32 cellular contexts compared by ENCODE assay signal in genomic region chr9:76192013-76192412, GRCh38.
"Had no signal": no experiment of that assay in that cellular context is flagged by ENCODE, and none has a peak within 500 bp of the region (broad histone marks: within the 10 kb centered on the region; RNA-seq: fewer than 3 reads in every experiment).

No MANE protein-coding gene starts in this region.

- FAIRE-seq: bronchial epithelial cell, TTC549 had no signal

- DNase-seq: activated B cell treated with CpG ODN at 0.5 μM for 24 hours; activated CD4-positive, alpha-beta memory T cell treated with anti-CD3 and anti-CD28 coated beads for 36 hours; activated CD4-positive, alpha-beta T cell treated with anti-CD3 and anti-CD28 coated beads for 4 hours; activated CD4-positive, alpha-beta T cell treated with anti-CD3 and anti-CD28 coated beads, Interleukin-2, amount 10 ng/mL, durations not matched to agents 24 days and 14 days; activated CD4-positive, alpha-beta T cell treated with anti-CD3 and anti-CD28 coated beads, Interleukin-2, amount 50 U/mL, for 1 hour; activated CD4-positive, alpha-beta T cell treated with anti-CD3 and anti-CD28 coated beads, Interleukin-2, amount 50 U/mL, for 4 hours; activated CD4-positive, CD25-positive, alpha-beta regulatory T cell treated with anti-CD3 and anti-CD28 coated beads, Interleukin-2, amount 50 U/mL, for 72 hours; activated CD8-positive, alpha-beta memory T cell treated with anti-CD3 and anti-CD28 coated beads, Interleukin-2, amount 50 U/mL, for 4 hours; activated CD8-positive, alpha-beta T cell treated with anti-CD3 and anti-CD28 coated beads for 36 hours; activated effector memory CD4-positive, alpha-beta T cell treated with Interleukin-2 at 50 U/mL for 16 hours; activated gamma-delta T cell; activated naive CD4-positive, alpha-beta T cell treated with anti-CD3 and anti-CD28 coated beads, Interleukin-2, amount 10 ng/mL, durations not matched to agents 7 days and 5 days; activated naive CD4-positive, alpha-beta T cell treated with Interleukin-2 at 50 U/mL for 16 hours; activated naive CD8-positive, alpha-beta T cell treated with anti-CD3 and anti-CD28 coated beads, Interleukin-2, amount 10 ng/mL, durations not matched to agents 7 days and 5 days; activated naive CD8-positive, alpha-beta T cell treated with anti-CD3 and anti-CD28 coated beads, Interleukin-2, amount 50 U/mL, for 24 hours; activated T-cell treated with anti-CD3 and anti-CD28 coated beads for 4 hours; activated T-cell treated with anti-CD3 and anti-CD28 coated beads, Interleukin-2, amount 50 U/mL, for 24 hours; activated T-cell treated with anti-CD3 and anti-CD28 coated beads, Interleukin-2, amount 50 U/mL, for 48 hours; anterior cingulate cortex; caudate nucleus; cerebellar nuclear complex; T-cell; T-helper 17 cell; T1000 had no signal

- H3K4me1 Mint-ChIP-seq: activated B cell treated with CpG ODN at 0.5 μM for 24 hours; activated CD4-positive, alpha-beta T cell treated with anti-CD3 and anti-CD28 coated beads, Interleukin-2, amount 10 ng/mL, durations not matched to agents 24 days and 14 days; activated naive CD4-positive, alpha-beta T cell treated with anti-CD3 and anti-CD28 coated beads, Interleukin-2, amount 10 ng/mL, durations not matched to agents 7 days and 5 days; activated naive CD4-positive, alpha-beta T cell treated with anti-CD3 and anti-CD28 coated beads, Interleukin-2, amount 50 U/mL, for 24 hours; activated naive CD8-positive, alpha-beta T cell treated with anti-CD3 and anti-CD28 coated beads, Interleukin-2, amount 10 ng/mL, durations not matched to agents 7 days and 5 days; activated naive CD8-positive, alpha-beta T cell treated with anti-CD3 and anti-CD28 coated beads, Interleukin-2, amount 50 U/mL, for 24 hours; brain; central memory CD8-positive, alpha-beta T cell; T-cell; T-helper 17 cell had no signal

- H3K27ac Mint-ChIP-seq: activated B cell treated with CpG ODN at 0.5 μM for 24 hours; activated CD4-positive, alpha-beta memory T cell treated with anti-CD3 and anti-CD28 coated beads for 36 hours; activated CD4-positive, alpha-beta T cell treated with anti-CD3 and anti-CD28 coated beads, Interleukin-2, amount 10 ng/mL, durations not matched to agents 24 days and 14 days; activated CD8-positive, alpha-beta T cell treated with anti-CD3 and anti-CD28 coated beads for 36 hours; activated naive CD4-positive, alpha-beta T cell treated with anti-CD3 and anti-CD28 coated beads, Interleukin-2, amount 10 ng/mL, durations not matched to agents 7 days and 5 days; activated naive CD4-positive, alpha-beta T cell treated with anti-CD3 and anti-CD28 coated beads, Interleukin-2, amount 50 U/mL, for 24 hours; activated naive CD8-positive, alpha-beta T cell; activated naive CD8-positive, alpha-beta T cell treated with anti-CD3 and anti-CD28 coated beads, Interleukin-2, amount 10 ng/mL, durations not matched to agents 7 days and 5 days; activated naive CD8-positive, alpha-beta T cell treated with anti-CD3 and anti-CD28 coated beads, Interleukin-2, amount 50 U/mL, for 24 hours; activated T-cell treated with anti-CD3 and anti-CD28 coated beads, Interleukin-2, amount 50 U/mL, for 24 hours; activated T-helper 1 cell treated with anti-CD3 and anti-CD28 coated beads, Interleukin-12 subunit alpha, Interleukin-12 subunit beta, Interleukin-2, Interleukin-4 antibody, amounts not matched to agents 30 ng/mL and 10 ng/mL and 1 ng/mL, durations not matched to agents 14 hours and 24 hours and 36 hours; activated T-helper 2 cell treated with anti-CD3 and anti-CD28 coated beads, Interferon-gamma antibody, Interleukin-2, Interleukin-4, amounts not matched to agents 10 μg/mL and 5 μg/mL and 100 μg/mL, durations not matched to agents 14 hours and 24 hours and 36 hours; brain; T-cell; T-helper 17 cell had no signal

- ATAC-seq: activated CD8-positive, alpha-beta T cell treated with anti-CD3 and anti-CD28 coated beads for 36 hours; activated naive CD8-positive, alpha-beta T cell treated with anti-CD3 and anti-CD28 coated beads, Interleukin-2, amount 50 U/mL, for 24 hours; T-cell; T-helper 17 cell had no signal

- H3K4me3 Mint-ChIP-seq: activated B cell treated with CpG ODN at 0.5 μM for 24 hours; activated CD4-positive, alpha-beta memory T cell treated with anti-CD3 and anti-CD28 coated beads for 36 hours; activated CD4-positive, alpha-beta T cell treated with anti-CD3 and anti-CD28 coated beads, Interleukin-2, amount 10 ng/mL, durations not matched to agents 24 days and 14 days; activated CD8-positive, alpha-beta T cell treated with anti-CD3 and anti-CD28 coated beads for 36 hours; activated naive CD4-positive, alpha-beta T cell treated with anti-CD3 and anti-CD28 coated beads, Interleukin-2, amount 10 ng/mL, durations not matched to agents 7 days and 5 days; activated naive CD4-positive, alpha-beta T cell treated with anti-CD3 and anti-CD28 coated beads, Interleukin-2, amount 50 U/mL, for 24 hours; activated naive CD8-positive, alpha-beta T cell; activated naive CD8-positive, alpha-beta T cell treated with anti-CD3 and anti-CD28 coated beads, Interleukin-2, amount 10 ng/mL, durations not matched to agents 7 days and 5 days; activated naive CD8-positive, alpha-beta T cell treated with anti-CD3 and anti-CD28 coated beads, Interleukin-2, amount 50 U/mL, for 24 hours; activated T-cell treated with anti-CD3 and anti-CD28 coated beads, Interleukin-2, amount 50 U/mL, for 24 hours; activated T-helper 1 cell treated with anti-CD3 and anti-CD28 coated beads, Interleukin-12 subunit alpha, Interleukin-12 subunit beta, Interleukin-2, Interleukin-4 antibody, amounts not matched to agents 30 ng/mL and 10 ng/mL and 1 ng/mL, durations not matched to agents 14 hours and 24 hours and 36 hours; brain; central memory CD8-positive, alpha-beta T cell; T-cell; T-helper 17 cell had no signal

- H3K27me3 Mint-ChIP-seq: activated B cell treated with CpG ODN at 0.5 μM for 24 hours; activated CD4-positive, alpha-beta memory T cell treated with anti-CD3 and anti-CD28 coated beads for 36 hours; activated CD4-positive, alpha-beta T cell treated with anti-CD3 and anti-CD28 coated beads, Interleukin-2, amount 10 ng/mL, durations not matched to agents 24 days and 14 days; activated CD8-positive, alpha-beta T cell treated with anti-CD3 and anti-CD28 coated beads for 36 hours; activated naive CD4-positive, alpha-beta T cell treated with anti-CD3 and anti-CD28 coated beads, Interleukin-2, amount 10 ng/mL, durations not matched to agents 7 days and 5 days; activated naive CD4-positive, alpha-beta T cell treated with anti-CD3 and anti-CD28 coated beads, Interleukin-2, amount 50 U/mL, for 24 hours; activated naive CD8-positive, alpha-beta T cell; activated naive CD8-positive, alpha-beta T cell treated with anti-CD3 and anti-CD28 coated beads, Interleukin-2, amount 10 ng/mL, durations not matched to agents 7 days and 5 days; activated naive CD8-positive, alpha-beta T cell treated with anti-CD3 and anti-CD28 coated beads, Interleukin-2, amount 50 U/mL, for 24 hours; activated T-cell treated with anti-CD3 and anti-CD28 coated beads, Interleukin-2, amount 50 U/mL, for 24 hours; brain; T-cell had no signal

- H3K9me3 Mint-ChIP-seq: activated B cell treated with CpG ODN at 0.5 μM for 24 hours; activated CD4-positive, alpha-beta memory T cell treated with anti-CD3 and anti-CD28 coated beads for 36 hours; activated CD4-positive, alpha-beta T cell treated with anti-CD3 and anti-CD28 coated beads, Interleukin-2, amount 10 ng/mL, durations not matched to agents 24 days and 14 days; activated CD8-positive, alpha-beta T cell treated with anti-CD3 and anti-CD28 coated beads for 36 hours; activated naive CD4-positive, alpha-beta T cell treated with anti-CD3 and anti-CD28 coated beads, Interleukin-2, amount 10 ng/mL, durations not matched to agents 7 days and 5 days; activated naive CD4-positive, alpha-beta T cell treated with anti-CD3 and anti-CD28 coated beads, Interleukin-2, amount 50 U/mL, for 24 hours; activated naive CD8-positive, alpha-beta T cell treated with anti-CD3 and anti-CD28 coated beads, Interleukin-2, amount 10 ng/mL, durations not matched to agents 7 days and 5 days; activated naive CD8-positive, alpha-beta T cell treated with anti-CD3 and anti-CD28 coated beads, Interleukin-2, amount 50 U/mL, for 24 hours; activated T-cell treated with anti-CD3 and anti-CD28 coated beads, Interleukin-2, amount 50 U/mL, for 24 hours; activated T-helper 1 cell treated with anti-CD3 and anti-CD28 coated beads, Interleukin-12 subunit alpha, Interleukin-12 subunit beta, Interleukin-2, Interleukin-4 antibody, amounts not matched to agents 30 ng/mL and 10 ng/mL and 1 ng/mL, durations not matched to agents 14 hours and 24 hours and 36 hours; activated T-helper 2 cell treated with anti-CD3 and anti-CD28 coated beads, Interferon-gamma antibody, Interleukin-2, Interleukin-4, amounts not matched to agents 10 μg/mL and 5 μg/mL and 100 μg/mL, durations not matched to agents 14 hours and 24 hours and 36 hours; brain; central memory CD8-positive, alpha-beta T cell had no signal
